In genomic region chr9:94644543-94644942, GRCh38 we compare ENCODE assay signal across 22 cellular contexts. TPM values are rescaled to one million over a fixed set of nuclear protein-coding genes. Genes with fewer than 3 reads are reported as not detected.
DNase-seq lines count a peak whose midpoint lies in the region; ATAC-seq and TF ChIP-seq lines count a peak whose summit lies in the region.
"Had no signal": no experiment of that assay in that cellular context is flagged by ENCODE, and none has a peak within 500 bp of the region (broad histone marks: within the 10 kb centered on the region; RNA-seq: fewer than 3 reads in every experiment).

No MANE protein-coding gene starts in this region.

- peak; percentile 25 for DNase-seq in AG20443 (ENCODE audit: low spot score)
- no peak for DNase-seq in CD14-positive monocyte (ENCODE audit: low spot score)
- DNase-seq in heart left ventricle, result peak in 2 of 5 donors; percentile 48 to 66
- no peak for DNase-seq in left colon
- no peak for DNase-seq in NK-92 treated with Interleukin-12 subunit alpha and Interleukin-12 subunit beta, amount 100 ng/mL, for 24 hours (lab: John Stamatoyannopoulos, UW)
- no peak for DNase-seq in SIG-M5 treated with dmso at 0.1 percent for 504 hours (lab: John Stamatoyannopoulos, UW; ENCODE audit: unreplicated experiment)
- DNase-seq in activated CD4-positive, alpha-beta T cell treated with anti-CD3 and anti-CD28 coated beads for 4 hours, result no peak
- DNase-seq: CD8-positive, alpha-beta T cell; MV-4-11; NCI-H1105 treated with DMSO at 0.1 percent for 48 hours; NCI-H2029 treated with DMSO at 0.1 percent for 48 hours; NCI-H226; NCI-H524; NCI-H82; OCI-M1; SHP77 treated with DMSO at 0.1 percent for 48 hours; SK-N-SH had no signal

- no peak overlapping the region for H3K4me3 ChIP-seq in heart left ventricle
- H3K4me3 ChIP-seq: A549 had no signal

- intact Hi-C loops in CD14-positive monocyte (cut with micrococcal nuclease) (no loop called here), heart left ventricle (cut with DNase I) (no loop called here), left colon (cut with DNase I, micrococcal nuclease) (no loop called here)

- peak; percentile 67 to 85 (median 82) for ATAC-seq in heart left ventricle
- ATAC-seq in left colon, result peak; percentile 8
- no peak for ATAC-seq in GM18517 (IDR thresholded peaks at IDR 0.05; ENCODE audit: unreplicated experiment)
- ATAC-seq: A549; CD8-positive, alpha-beta T cell had no signal

- TF ChIP-seq CTCF in CD14-positive monocyte (IDR thresholded peaks at IDR 0.05) (no peak), heart left ventricle (IDR thresholded peaks at IDR 0.05) (no peak)

- peaks cover 0 to 3% (median 0%) of the 10 kb centered on the region in 9 donors for H3K27me3 ChIP-seq in heart left ventricle

- peaks cover 0 to 2% (median 0%) of the 10 kb centered on the region in 7 donors for H3K9me3 Mint-ChIP-seq in CD14-positive monocyte
- H3K9me3 Mint-ChIP-seq: CD8-positive, alpha-beta T cell; IgD-negative memory B cell had no signal

- H3K27ac ChIP-seq in heart left ventricle, result no peak overlapping the region
- H3K27ac ChIP-seq: A549 had no signal

- H3K36me3 ChIP-seq in heart left ventricle, result no peaks in the 10 kb centered on the region

- WGBS in heart left ventricle, 4 donors, result 33 to 49% (median 42%) methylated on average over 5 of the region's 5 CpGs

- H3K27ac Mint-ChIP-seq in CD14-positive monocyte, result peak overlapping the region in 4 of 7 donors; percentile 30 to 88 (median 48)
- H3K27ac Mint-ChIP-seq: CD8-positive, alpha-beta T cell; IgD-negative memory B cell had no signal

- peaks cover 0 to 7% of the 10 kb centered on the region in 2 donors for H3K36me3 Mint-ChIP-seq in CD14-positive monocyte

- H3K4me1 ChIP-seq in heart left ventricle, result peaks cover 0 to 21% (median 0%) of the 10 kb centered on the region in 12 donors

- H3K4me3 Mint-ChIP-seq in CD14-positive monocyte, result no peak overlapping the region
- H3K4me3 Mint-ChIP-seq: CD8-positive, alpha-beta T cell; IgD-negative memory B cell had no signal

- no peaks in the 10 kb centered on the region for H3K9me3 ChIP-seq in heart left ventricle
- H3K9me3 ChIP-seq: A549, SK-N-SH had no signal

- TF ChIP-seq POLR2A in heart left ventricle (IDR thresholded peaks at IDR 0.05), result no peak

- H3K27me3 Mint-ChIP-seq in CD14-positive monocyte (ENCODE audit: low read depth in 3 of 3), result peaks cover 0 to 7% (median 6%) of the 10 kb centered on the region in 3 donors

- H3K4me1 Mint-ChIP-seq in CD14-positive monocyte, result peaks cover 67% of the 10 kb centered on the region

RNA-seq across cellular contexts. Expression of gene FBP1, which starts 5.2 kb away (rescaled TPM):
- polyA plus RNA-seq in CD14-positive monocyte, result 10 to 100 TPM; 84.4 to 95.5 TPM
- total RNA-seq in heart left ventricle, result 10 to 100 TPM in 1 of 9 donors, 1 to 10 TPM in 3, under 1 TPM in 5; 0.51 to 18.5 (median 0.94) TPM
- 1 to 10 TPM in 1 of 2 donors, under 1 TPM in 1; 0.50 to 1.3 TPM for polyA plus RNA-seq in heart left ventricle
- 10 to 100 TPM; 53.4 to 71.6 TPM for total RNA-seq in left colon
- total RNA-seq: H4 had no signal
- polyA plus RNA-seq: A549, SK-N-SH had no signal

RNA-seq across cellular contexts. Expression of gene FBP2, which starts 50.9 kb away (rescaled TPM):
- polyA plus RNA-seq in CD14-positive monocyte, result not detected
- total RNA-seq in heart left ventricle, result not detected
- under 1 TPM in 1 of 2 donors, not detected in 1; 0.30 TPM for polyA plus RNA-seq in heart left ventricle
- not detected for total RNA-seq in left colon
- total RNA-seq: CD8-positive, alpha-beta T cell had no signal
- polyA plus RNA-seq: A549, BJ, IgD-negative memory B cell, SK-N-SH had no signal
